8 cellular contexts compared by ENCODE assay signal in the genomic region with DNA sequence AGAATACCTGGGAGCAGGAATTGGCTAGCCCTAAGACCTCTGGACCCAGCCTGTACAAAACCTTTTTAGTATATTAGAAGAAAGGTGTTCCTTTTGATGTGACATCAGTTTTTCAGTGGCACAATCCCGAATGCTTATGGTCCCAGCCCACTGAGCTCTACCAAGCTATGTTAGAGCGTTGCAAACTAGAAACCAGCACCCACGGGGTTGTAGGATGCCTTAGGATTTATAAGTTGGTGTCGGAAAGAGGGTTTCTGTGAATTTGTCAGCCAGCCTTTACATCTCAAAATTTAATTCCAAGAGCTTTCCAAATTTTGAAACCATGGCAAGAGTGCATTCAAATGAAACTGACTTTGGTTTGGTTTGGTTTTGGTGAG. TPM values are rescaled to one million over a fixed set of nuclear protein-coding genes. Genes with fewer than 3 reads are reported as not detected.
DNase-seq lines count a peak whose midpoint lies in the region; ATAC-seq lines count a peak whose summit lies in the region.

No MANE protein-coding gene starts in this region.

- no CpG with 5 or more reads among the region's 4 CpGs for WGBS in iPS DF 6.9 (ENCODE audit: insufficient coverage, insufficient read length)

- peaks cover 34% of the 10 kb centered on the region for H3K4me1 Mint-ChIP-seq in activated CD4-positive, alpha-beta memory T cell treated with anti-CD3 and anti-CD28 coated beads, Interleukin-2, amount 10 ng/mL, durations not matched to agents 7 days and 5 days
- H3K4me1 Mint-ChIP-seq in stimulated activated naive CD8-positive, alpha-beta T cell treated with anti-CD3 and anti-CD28 coated beads, Interleukin-15, Interleukin-2, amounts not matched to agents 100 ng/mL and 50 ng/mL, for 24 hours (ENCODE audit: low read depth) = peaks cover 43% of the 10 kb centered on the region

- no peaks in the 10 kb centered on the region; the same call in 1 of the 2 replicates for H3K4me1 ChIP-seq in iPS DF 6.9 (ENCODE audit: control insufficient read depth, insufficient read depth, low read length)

- peak; percentile 8 for ATAC-seq in HG03060 (IDR thresholded peaks at IDR 0.05; ENCODE audit: low read depth, unreplicated experiment)
- no peak for ATAC-seq in esophagus mucosa

- no peak overlapping the region for H3K27ac ChIP-seq in iPS DF 6.9 (ENCODE audit: low read length)

- no peaks in the 10 kb centered on the region for H3K36me3 ChIP-seq in iPS DF 6.9 (ENCODE audit: control insufficient read depth, insufficient read depth, low read length)

- H3K36me3 Mint-ChIP-seq in activated CD4-positive, alpha-beta memory T cell treated with anti-CD3 and anti-CD28 coated beads, Interleukin-2, amount 10 ng/mL, durations not matched to agents 7 days and 5 days (ENCODE audit: low read depth) = peaks cover 22% of the 10 kb centered on the region
- H3K36me3 Mint-ChIP-seq in stimulated activated naive CD8-positive, alpha-beta T cell treated with anti-CD3 and anti-CD28 coated beads, Interleukin-15, Interleukin-2, amounts not matched to agents 100 ng/mL and 50 ng/mL, for 24 hours (ENCODE audit: low read depth) = peaks cover 28% of the 10 kb centered on the region

- no peak overlapping the region for H3K27ac Mint-ChIP-seq in activated CD4-positive, alpha-beta memory T cell treated with anti-CD3 and anti-CD28 coated beads, Interleukin-2, amount 10 ng/mL, durations not matched to agents 7 days and 5 days
- H3K27ac Mint-ChIP-seq in stimulated activated naive CD8-positive, alpha-beta T cell treated with anti-CD3 and anti-CD28 coated beads, Interleukin-15, Interleukin-2, amounts not matched to agents 100 ng/mL and 50 ng/mL, for 24 hours = peak overlapping the region; percentile 52

- H3K4me3 Mint-ChIP-seq in activated CD4-positive, alpha-beta memory T cell treated with anti-CD3 and anti-CD28 coated beads, Interleukin-2, amount 10 ng/mL, durations not matched to agents 7 days and 5 days = peak overlapping the region; percentile 93
- H3K4me3 Mint-ChIP-seq in stimulated activated naive CD8-positive, alpha-beta T cell treated with anti-CD3 and anti-CD28 coated beads, Interleukin-15, Interleukin-2, amounts not matched to agents 100 ng/mL and 50 ng/mL, for 24 hours = peak overlapping the region; percentile 77

- H3K27me3 Mint-ChIP-seq in activated CD4-positive, alpha-beta memory T cell treated with anti-CD3 and anti-CD28 coated beads, Interleukin-2, amount 10 ng/mL, durations not matched to agents 7 days and 5 days = no peaks in the 10 kb centered on the region
- H3K27me3 Mint-ChIP-seq in stimulated activated naive CD8-positive, alpha-beta T cell treated with anti-CD3 and anti-CD28 coated beads, Interleukin-15, Interleukin-2, amounts not matched to agents 100 ng/mL and 50 ng/mL, for 24 hours = peaks cover 11% of the 10 kb centered on the region

- no peaks in the 10 kb centered on the region; the same call in 1 of the 2 replicates for H3K27me3 ChIP-seq in iPS DF 6.9 (ENCODE audit: control insufficient read depth, insufficient read depth, low read length)

- H3K9me3 ChIP-seq in iPS DF 6.9 (ENCODE audit: control insufficient read depth, insufficient read depth, low read length) = no peaks in the 10 kb centered on the region

- peak overlapping the region; percentile 7; the same call in 1 of the 2 replicates for H3K4me3 ChIP-seq in iPS DF 6.9 (ENCODE audit: low read length)

- POLR2A ChIA-PET in activated CD4-positive, alpha-beta memory T cell treated with anti-CD3 and anti-CD28 coated beads, Interleukin-2, amount 10 ng/mL, durations not matched to agents 7 days and 5 days (lab: Charles Lee) = interaction anchor here (0.8 to 1.9 kb wide), 9 partner anchors 12 to 541 kb away, joined by 3 to 13 read pairs (median 3); no protein-coding TSS in a partner anchor

- H3K9me3 Mint-ChIP-seq in activated CD4-positive, alpha-beta memory T cell treated with anti-CD3 and anti-CD28 coated beads, Interleukin-2, amount 10 ng/mL, durations not matched to agents 7 days and 5 days = no peaks in the 10 kb centered on the region
- H3K9me3 Mint-ChIP-seq in stimulated activated naive CD8-positive, alpha-beta T cell treated with anti-CD3 and anti-CD28 coated beads, Interleukin-15, Interleukin-2, amounts not matched to agents 100 ng/mL and 50 ng/mL, for 24 hours = no peaks in the 10 kb centered on the region

- DNase-seq in NCI-H510A (lab: John Stamatoyannopoulos, UW) = peak; percentile 34
- no peak for DNase-seq in NCI-H510A treated with DMSO at 0.1 percent for 48 hours (lab: John Stamatoyannopoulos, UW)
- DNase-seq in activated CD4-positive, alpha-beta memory T cell treated with anti-CD3 and anti-CD28 coated beads, Interleukin-2, amount 10 ng/mL, durations not matched to agents 7 days and 5 days = no peak
- DNase-seq in iPS DF 6.9 (ENCODE audit: low read depth, low spot score) = peak; percentile 11
- DNase-seq in NCI-H1436 (lab: John Stamatoyannopoulos, UW) = no peak

- CTCF ChIA-PET in activated CD4-positive, alpha-beta memory T cell treated with anti-CD3 and anti-CD28 coated beads, Interleukin-2, amount 10 ng/mL, durations not matched to agents 7 days and 5 days (lab: Charles Lee) = interaction anchor here (1.2 to 3.5 kb wide), 2 partner anchors 43 to 51 kb away, joined by 4 to 10 read pairs; no protein-coding TSS in a partner anchor

RNA-seq across cellular contexts. Expression of a gene that starts 0.5 kb away (rescaled TPM):
- total RNA-seq in activated CD4-positive, alpha-beta memory T cell treated with anti-CD3 and anti-CD28 coated beads, Interleukin-2, amount 10 ng/mL, durations not matched to agents 7 days and 5 days = 100 to 1,000 TPM; 102 to 104 TPM
- total RNA-seq in esophagus mucosa = 36.1 TPM

RNA-seq across cellular contexts. Expression of a gene that starts 41.1 kb away (rescaled TPM):
- total RNA-seq in activated CD4-positive, alpha-beta memory T cell treated with anti-CD3 and anti-CD28 coated beads, Interleukin-2, amount 10 ng/mL, durations not matched to agents 7 days and 5 days = not detected
- total RNA-seq in esophagus mucosa = not detected

Comparison
In these comparisons a context has a peak if more than half of its experiments do, and no peak if none do; other contexts are left out.
1. DNase-seq: peak in NCI-H510A (single experiment) and iPS DF 6.9 (single experiment); none in NCI-H510A treated with DMSO at 0.1 percent for 48 hours (single experiment), activated CD4-positive, alpha-beta memory T cell treated with anti-CD3 and anti-CD28 coated beads, Interleukin-2, amount 10 ng/mL, durations not matched to agents 7 days and 5 days (single experiment) and NCI-H1436 (single experiment).